In genomic region chr18:7566244-7566586, GRCh38 we compare ENCODE assay signal across 10 cellular contexts. TPM values are rescaled to one million over a fixed set of nuclear protein-coding genes. Genes with fewer than 3 reads are reported as not detected.
DNase-seq lines count a peak whose midpoint lies in the region; TF ChIP-seq lines count a peak whose summit lies in the region.
"Had no signal": no experiment of that assay in that cellular context is flagged by ENCODE, and none has a peak within 500 bp of the region (broad histone marks: within the 10 kb centered on the region; RNA-seq: fewer than 3 reads in every experiment).

No MANE protein-coding gene starts in this region.

- H3K9me3 ChIP-seq in BLaER1 (no peaks in the 10 kb centered on the region), Peyer's patch (no peaks in the 10 kb centered on the region)

- H3K27me3 ChIP-seq in BLaER1 (peaks cover 62% of the 10 kb centered on the region), Peyer's patch (no peaks in the 10 kb centered on the region)

- peak overlapping the region; percentile 65 for H3K9ac ChIP-seq in BLaER1

- no peak for TF ChIP-seq POLR2A in Peyer's patch (IDR thresholded peaks at IDR 0.05)

- POLR2A ChIA-PET in GM10248 (lab: Yijun Ruan, JAX): no interaction called here

- peak overlapping the region; percentile 98 for H3K4me2 ChIP-seq in BLaER1

- peak overlapping the region; percentile 80 for H3K4me3 Mint-ChIP-seq in neural crest cell

- H3K4me3 ChIP-seq in BLaER1 (peak overlapping the region; percentile 82), Peyer's patch (peak overlapping the region; percentile 45 to 84 (median 66)), epithelial cell of proximal tubule (ENCODE audit: low read depth, low read length) (peak overlapping the region; percentile 67)

- no peak overlapping the region for H3K27ac Mint-ChIP-seq in neural crest cell (ENCODE audit: unreplicated experiment)
- H3K27ac Mint-ChIP-seq: T-helper 1 cell treated with Interleukin-12 subunit alpha and Interleukin-12 subunit beta and Interleukin-4 antibody, amounts not matched to agents 30 μg/mL and 1 μg/mL, for 36 hours had no signal

- DNase-seq in Peyer's patch: no peak
- DNase-seq in epithelial cell of proximal tubule (ENCODE audit: low read depth): no peak
- no peak for DNase-seq in neural crest cell (ENCODE audit: low read depth, low spot score)
- DNase-seq in A172 (ENCODE audit: low spot score): no peak
- DNase-seq in NCI-H1105 treated with DMSO at 0.1 percent for 48 hours (lab: John Stamatoyannopoulos, UW): no peak
- DNase-seq in GM10248 (ENCODE audit: extremely low spot score): no peak
- no peak for DNase-seq in NCI-H1105 (lab: John Stamatoyannopoulos, UW)
- DNase-seq: GF-D8 had no signal

- H3K4me1 Mint-ChIP-seq in neural crest cell: peaks cover 6% of the 10 kb centered on the region

- CTCF ChIA-PET in GM10248 (lab: Yijun Ruan, JAX): interaction anchor here (0.7 to 1.5 kb wide), 6 partner anchors 7 to 59 kb away, joined by 3 to 5 read pairs (median 4); no protein-coding TSS in a partner anchor

- H3K27me3 Mint-ChIP-seq in neural crest cell (ENCODE audit: low read depth): peaks cover 47% of the 10 kb centered on the region

- TF ChIP-seq CTCF in Peyer's patch (IDR thresholded peaks at IDR 0.05): no peak
- TF ChIP-seq CTCF in epithelial cell of proximal tubule (conservative IDR thresholded peaks at IDR 0.05; ENCODE audit: low read depth, low read length): no peak
- no peak for TF ChIP-seq CTCF in neural crest cell (conservative IDR thresholded peaks at IDR 0.05)
- no peak for TF ChIP-seq CTCF in GM10248 (IDR thresholded peaks at IDR 0.05; ENCODE audit: control extremely low read depth, extremely low read depth, low read depth, missing control alignments)

- peaks cover 17% of the 10 kb centered on the region for H4K20me1 ChIP-seq in BLaER1

- peaks cover 14% of the 10 kb centered on the region; the same call in 1 of the 2 replicates for H3K4me1 ChIP-seq in BLaER1
- H3K4me1 ChIP-seq in Peyer's patch: no peaks in the 10 kb centered on the region

- no peaks in the 10 kb centered on the region for H3K9me3 Mint-ChIP-seq in neural crest cell
- H3K9me3 Mint-ChIP-seq: T-helper 1 cell treated with Interleukin-12 subunit alpha and Interleukin-12 subunit beta and Interleukin-4 antibody, amounts not matched to agents 30 μg/mL and 1 μg/mL, for 36 hours had no signal

- H3K36me3 ChIP-seq in BLaER1: no peaks in the 10 kb centered on the region
- no peaks in the 10 kb centered on the region for H3K36me3 ChIP-seq in Peyer's patch

- no peaks in the 10 kb centered on the region for H3K36me3 Mint-ChIP-seq in neural crest cell (ENCODE audit: low read depth)

- no peak overlapping the region for H3K27ac ChIP-seq in BLaER1
- peak overlapping the region; percentile 73 to 95 (median 85) for H3K27ac ChIP-seq in Peyer's patch

RNA-seq across cellular contexts. Expression of gene PTPRM, which starts 0.9 kb away (rescaled TPM):
- 100 to 1,000 TPM in 1 of 4 donors, 10 to 100 TPM in 3; 39.6 to 211 (median 80.3) TPM for total RNA-seq in Peyer's patch
- total RNA-seq in epithelial cell of proximal tubule: 28.5 and 63.2 TPM in 2 replicates
- total RNA-seq in neural crest cell: 7.7 and 10.6 TPM in 2 replicates
- 19.0 and 26.4 TPM in 2 replicates for total RNA-seq in A172 (2014; rRNA removed; shearing (Covaris generic))
